ENCODE assay signal across 8 cellular contexts in genomic region chr20:431012-431904, GRCh38. TPM values are rescaled to one million over a fixed set of nuclear protein-coding genes. Genes with fewer than 3 reads are reported as not detected.
DNase-seq lines count a peak whose midpoint lies in the region; ATAC-seq and TF ChIP-seq lines count a peak whose summit lies in the region.

No MANE protein-coding gene starts in this region.

- H3K36me3 ChIP-seq in BE2C (no peaks in the 10 kb centered on the region), HEK293 (ENCODE audit: control insufficient read depth in 2 of 2, insufficient read depth in 1 of 2, low read length in 2 of 2) (peaks cover 12 to 83% of the 10 kb centered on the region in 2 experiments), neural progenitor cell (no peaks in the 10 kb centered on the region)

- H3K4me3 Mint-ChIP-seq in activated CD8-positive, alpha-beta T cell treated with anti-CD3 and anti-CD28 coated beads, Interleukin-2, amount 10 ng/mL, durations not matched to agents 7 days and 5 days = no peak overlapping the region
- no peak overlapping the region for H3K4me3 Mint-ChIP-seq in neural progenitor cell

- no peaks in the 10 kb centered on the region for H3K79me2 ChIP-seq in neural progenitor cell (ENCODE audit: low read depth)

- H3K4me1 Mint-ChIP-seq in activated CD8-positive, alpha-beta T cell treated with anti-CD3 and anti-CD28 coated beads, Interleukin-2, amount 10 ng/mL, durations not matched to agents 7 days and 5 days (ENCODE audit: low read depth) = peaks cover 63% of the 10 kb centered on the region
- H3K4me1 Mint-ChIP-seq in neural progenitor cell = peaks cover 12% of the 10 kb centered on the region

- H3K4me3 ChIP-seq in BE2C (ENCODE audit: low read depth, low read length) = no peak overlapping the region
- H3K4me3 ChIP-seq in HEK293 (ENCODE audit: low read depth, low read length) = no peak overlapping the region
- H3K4me3 ChIP-seq in fibroblast of the aortic adventitia (ENCODE audit: low read depth, low read length) = no peak overlapping the region
- no peak overlapping the region for H3K4me3 ChIP-seq in neural progenitor cell

- no peak overlapping the region for H2AFZ ChIP-seq in neural progenitor cell (replicated peaks)

- DNase-seq in BE2C (peak; percentile 76), NCI-H524 treated with DMSO at 0.1 percent for 48 hours (lab: John Stamatoyannopoulos, UW) (peak; percentile 23), fibroblast of the aortic adventitia (ENCODE audit: low read depth) (peak; percentile 60), neural progenitor cell (ENCODE audit: low spot score) (peak; percentile 85)
- peak; percentile 57 for DNase-seq in activated CD8-positive, alpha-beta T cell treated with anti-CD3 and anti-CD28 coated beads, Interleukin-2, amount 10 ng/mL, durations not matched to agents 7 days and 5 days

- POLR2A ChIA-PET in HEK293 (lab: Yijun Ruan, JAX) = interaction anchor here (0.6 to 1.7 kb wide), 6 partner anchors 24 to 84 kb away, joined by 3 to 8 read pairs (median 4); partner anchors contain the start of gene RBCK1
- POLR2A ChIA-PET in activated CD8-positive, alpha-beta T cell treated with anti-CD3 and anti-CD28 coated beads, Interleukin-2, amount 10 ng/mL, durations not matched to agents 7 days and 5 days (lab: Charles Lee) = interaction anchor here (1.4 kb wide), 1 partner anchor 24 kb away, joined by 4 read pairs; no protein-coding TSS in a partner anchor

- H3K27me3 Mint-ChIP-seq in activated CD8-positive, alpha-beta T cell treated with anti-CD3 and anti-CD28 coated beads, Interleukin-2, amount 10 ng/mL, durations not matched to agents 7 days and 5 days (ENCODE audit: low read depth) = no peaks in the 10 kb centered on the region
- H3K27me3 Mint-ChIP-seq in neural progenitor cell (ENCODE audit: insufficient read depth, low read depth) = peaks cover 7% of the 10 kb centered on the region

- peaks cover 77% of the 10 kb centered on the region for H3K36me3 Mint-ChIP-seq in activated CD8-positive, alpha-beta T cell treated with anti-CD3 and anti-CD28 coated beads, Interleukin-2, amount 10 ng/mL, durations not matched to agents 7 days and 5 days (ENCODE audit: low read depth)
- H3K36me3 Mint-ChIP-seq in neural progenitor cell = peaks cover 18% of the 10 kb centered on the region

- no peak overlapping the region for H3K4me2 ChIP-seq in neural progenitor cell

- H3F3A ChIP-seq in neural progenitor cell (ENCODE audit: low read depth) = peaks cover 3% of the 10 kb centered on the region

- H3K9me3 Mint-ChIP-seq in activated CD8-positive, alpha-beta T cell treated with anti-CD3 and anti-CD28 coated beads, Interleukin-2, amount 10 ng/mL, durations not matched to agents 7 days and 5 days (ENCODE audit: insufficient read depth) = no peaks in the 10 kb centered on the region
- no peaks in the 10 kb centered on the region for H3K9me3 Mint-ChIP-seq in neural progenitor cell

- no peaks in the 10 kb centered on the region for H3K9me3 ChIP-seq in BE2C
- H3K9me3 ChIP-seq in HEK293 (ENCODE audit: control insufficient read depth, insufficient read depth, low read depth, low read length) = no peaks in the 10 kb centered on the region
- H3K9me3 ChIP-seq in neural progenitor cell (ENCODE audit: low read depth) = no peaks in the 10 kb centered on the region

- peaks cover 5% of the 10 kb centered on the region for H4K20me1 ChIP-seq in neural progenitor cell (ENCODE audit: low read depth)

- H3K4me1 ChIP-seq in BE2C (no peaks in the 10 kb centered on the region), HEK293 (ENCODE audit: control insufficient read depth, insufficient read depth, low read length) (no peaks in the 10 kb centered on the region; the same call in 1 of the 2 replicates), neural progenitor cell (no peaks in the 10 kb centered on the region)

- H3K27me3 ChIP-seq in BE2C (no peaks in the 10 kb centered on the region), neural progenitor cell (no peaks in the 10 kb centered on the region)

- H3K9ac ChIP-seq in neural progenitor cell = no peak overlapping the region

- no peak for ATAC-seq in activated CD8-positive, alpha-beta T cell treated with anti-CD3 and anti-CD28 coated beads, Interleukin-2, amount 10 ng/mL, durations not matched to agents 7 days and 5 days
- ATAC-seq in GM21447 (IDR thresholded peaks at IDR 0.05; ENCODE audit: unreplicated experiment) (no peak), HG02870 (IDR thresholded peaks at IDR 0.05; ENCODE audit: unreplicated experiment) (no peak)

- TF ChIP-seq CTCF in BE2C (IDR thresholded peaks at IDR 0.05; ENCODE audit: low read depth, low read length) = peak; percentile 81
- TF ChIP-seq CTCF in HEK293 (tag by site-specific recombination; IDR thresholded peaks at IDR 0.05) = peak; percentile 98
- peak; percentile 54 for TF ChIP-seq CTCF in fibroblast of the aortic adventitia (IDR thresholded peaks at IDR 0.05; ENCODE audit: insufficient read depth, low read length)
- TF ChIP-seq CTCF in neural progenitor cell (IDR thresholded peaks at IDR 0.05) = peak; percentile 74

- H3K27ac Mint-ChIP-seq in activated CD8-positive, alpha-beta T cell treated with anti-CD3 and anti-CD28 coated beads, Interleukin-2, amount 10 ng/mL, durations not matched to agents 7 days and 5 days = peak overlapping the region; percentile 75
- peak overlapping the region; percentile 91 for H3K27ac Mint-ChIP-seq in neural progenitor cell

- H3K27ac ChIP-seq in HEK293 (ENCODE audit: extremely low read depth, low read depth, low read length) (peak overlapping the region; percentile 41; the same call in 1 of the 2 replicates), neural progenitor cell (no peak overlapping the region)

- CTCF ChIA-PET in HEK293 (lab: Yijun Ruan, JAX) = interaction anchor here (0.6 to 4.3 kb wide), 45 partner anchors 8 to 297 kb away, joined by 3 to 88 read pairs (median 4); partner anchors contain the start of gene TBC1D20
- CTCF ChIA-PET in activated CD8-positive, alpha-beta T cell treated with anti-CD3 and anti-CD28 coated beads, Interleukin-2, amount 10 ng/mL, durations not matched to agents 7 days and 5 days (lab: Charles Lee) = interaction anchor here (0.6 to 3.4 kb wide), 14 partner anchors 11 to 101 kb away, joined by 3 to 14 read pairs (median 4); no protein-coding TSS in a partner anchor

TF ChIP-seq in HEK293, 187 proteins besides CTCF, POLR2A, EP300 and RAD21 (continues in another document):
- TF ChIP-seq PBX3 (CRISPR knock-in tag; IDR thresholded peaks at IDR 0.05) (no peak), HOXC10 (CRISPR knock-in tag; IDR thresholded peaks at IDR 0.05) (no peak), ZNF654 (tag by site-specific recombination; IDR thresholded peaks at IDR 0.05; ENCODE audit: low read depth) (peak; percentile 50), ZNF600 (tag by site-specific recombination; IDR thresholded peaks at IDR 0.05) (peak; percentile 29; the same call in 1 of the 2 replicates), ZNF2 (tag by site-specific recombination; IDR thresholded peaks at IDR 0.05) (peak; percentile 76), ZNF335 (tag by site-specific recombination; conservative IDR thresholded peaks at IDR 0.05) (peak; percentile 45), KLF1 (tag by site-specific recombination; IDR thresholded peaks at IDR 0.05) (no peak)

RNA-seq across cellular contexts. Expression of gene RBCK1, which starts 23.2 kb away (rescaled TPM):
- polyA plus RNA-seq in BE2C (2012; ENCODE audit: insufficient read depth, insufficient read length, low read depth) = 91.3 TPM
- 100 to 1,000 TPM; 135 to 149 TPM for total RNA-seq in activated CD8-positive, alpha-beta T cell treated with anti-CD3 and anti-CD28 coated beads, Interleukin-2, amount 10 ng/mL, durations not matched to agents 7 days and 5 days
- total RNA-seq in fibroblast of the aortic adventitia (ENCODE audit: low replicate concordance) (60.7 and 75.3 TPM in 2 replicates), neural progenitor cell (ENCODE audit: low replicate concordance) (24.3 and 60.7 TPM in 2 replicates)

RNA-seq across cellular contexts. Expression of gene TBC1D20, which starts 31.1 kb away (rescaled TPM):
- 17.9 TPM for polyA plus RNA-seq in BE2C (2012; ENCODE audit: insufficient read depth, insufficient read length, low read depth)
- 10 to 100 TPM; 30.1 to 30.7 TPM for total RNA-seq in activated CD8-positive, alpha-beta T cell treated with anti-CD3 and anti-CD28 coated beads, Interleukin-2, amount 10 ng/mL, durations not matched to agents 7 days and 5 days
- total RNA-seq in fibroblast of the aortic adventitia (ENCODE audit: low replicate concordance) (27.1 and 34.4 TPM in 2 replicates), neural progenitor cell (ENCODE audit: low replicate concordance) (23.2 and 24.4 TPM in 2 replicates)

RNA-seq across cellular contexts. Expression of gene TRIB3, which starts 50.7 kb away (rescaled TPM):
- polyA plus RNA-seq in BE2C (2012; ENCODE audit: insufficient read depth, insufficient read length, low read depth) = 157 TPM
- 10 to 100 TPM; 32.6 to 32.8 TPM for total RNA-seq in activated CD8-positive, alpha-beta T cell treated with anti-CD3 and anti-CD28 coated beads, Interleukin-2, amount 10 ng/mL, durations not matched to agents 7 days and 5 days
- 71.0 and 72.8 TPM in 2 replicates for total RNA-seq in fibroblast of the aortic adventitia (ENCODE audit: low replicate concordance)
- total RNA-seq in neural progenitor cell (ENCODE audit: low replicate concordance) = 0.43 and 3.7 TPM in 2 replicates

Comparison
In these comparisons a context has a peak if more than half of its experiments do, and no peak if none do; other contexts are left out.
1. DNase-seq: peak in every context shown above with its lines; median percentile 85 in neural progenitor cell; 76 in BE2C; 60 in fibroblast of the aortic adventitia; 57 in activated CD8-positive, alpha-beta T cell treated with anti-CD3 and anti-CD28 coated beads, Interleukin-2, amount 10 ng/mL, durations not matched to agents 7 days and 5 days; 23 in NCI-H524 treated with DMSO at 0.1 percent for 48 hours.